Comparison of ENCODE assay signal across 8 cellular contexts in the genomic region with DNA sequence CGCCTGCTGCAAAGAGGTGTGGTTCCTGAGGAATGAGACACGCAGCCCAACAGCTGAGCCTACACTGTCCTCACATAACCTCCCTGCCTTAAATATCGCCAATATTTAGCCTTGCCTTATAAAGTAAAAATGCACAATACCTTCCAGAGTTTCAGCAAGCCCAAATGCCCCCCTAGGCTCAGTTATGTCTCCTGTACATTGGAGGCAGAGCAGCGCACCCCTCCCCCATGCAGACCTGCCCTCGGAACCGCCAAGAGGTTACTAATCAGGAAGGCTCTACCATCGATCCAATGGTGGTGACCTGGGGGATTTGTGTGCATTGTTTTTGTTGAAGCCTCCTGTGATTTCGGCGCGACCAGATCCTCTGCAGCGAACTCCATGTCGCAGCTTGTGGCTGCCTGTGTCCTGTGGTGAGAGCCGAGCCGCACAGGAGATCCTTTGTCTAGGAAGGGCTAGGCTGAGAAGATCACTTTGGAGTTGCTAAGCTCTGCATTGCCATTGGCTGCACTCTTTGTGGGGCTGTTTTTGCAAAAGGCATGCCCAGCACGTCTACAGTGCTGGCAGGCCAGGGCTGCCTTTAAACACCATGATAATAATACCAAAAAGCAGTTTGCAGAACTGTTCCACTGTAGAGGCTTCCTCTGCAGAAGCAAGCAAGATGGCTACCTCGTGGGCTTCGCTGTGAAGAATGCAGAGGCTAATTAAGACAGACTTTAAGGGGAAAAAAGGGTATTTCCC. TPM values are rescaled to one million over a fixed set of nuclear protein-coding genes. Genes with fewer than 3 reads are reported as not detected.
DNase-seq lines count a peak whose midpoint lies in the region; ATAC-seq and TF ChIP-seq lines count a peak whose summit lies in the region.

No MANE protein-coding gene starts in this region.

- POLR2A ChIA-PET in HEK293T (lab: Yijun Ruan, JAX), result interaction anchor here (0.9 to 3.4 kb wide), 4 partner anchors 38 to 46 kb away, joined by 3 to 26 read pairs (median 8); a partner anchor contains a TSS

- H3K9me3 ChIP-seq in left ventricle myocardium inferior (replicated peaks), result no peaks in the 10 kb centered on the region
- H3K9me3 ChIP-seq in uterus, result no peaks in the 10 kb centered on the region

- DNase-seq in GM04503 (ENCODE audit: low read depth) (peak; percentile 50), HEK293T (ENCODE audit: extremely low spot score) (peak; percentile 78), NB4 (ENCODE audit: low read depth) (peak; percentile 94), left ventricle myocardium inferior (peak; percentile 57), posterior cingulate gyrus (peak; percentile 75 to 97 (median 81)), uterus (peak; percentile 42 to 45)

- peak; percentile 98 for ATAC-seq in SK-N-SH treated with all-trans-retinoic acid at 6 μM for 48 hours

- H3K4me3 ChIP-seq in NB4 (ENCODE audit: low read depth, low read length) (peak overlapping the region; percentile 68), left ventricle myocardium inferior (peak overlapping the region; percentile 67), uterus (peak overlapping the region; percentile 25 to 37)

- H3K27me3 ChIP-seq in left ventricle myocardium inferior (ENCODE audit: low read depth) (no peaks in the 10 kb centered on the region), uterus (no peaks in the 10 kb centered on the region)

- H3K4me1 ChIP-seq in left ventricle myocardium inferior, result peaks cover 37% of the 10 kb centered on the region
- no peaks in the 10 kb centered on the region for H3K4me1 ChIP-seq in uterus

- intact Hi-C loops in left ventricle myocardium inferior (cut with micrococcal nuclease) (loop anchor here (10.0 kb wide), 1 partner anchor 45 kb away; no protein-coding TSS in a partner anchor), posterior cingulate gyrus (cut with DNase I) (loop anchor here (1.0 kb wide), 1 partner anchor 121 kb away; a partner anchor contains a TSS), uterus (cut with DNase I; ENCODE audit: low total_unique reads) (no loop called here)

- CTCF ChIA-PET in HEK293T (lab: Yijun Ruan, JAX), result interaction anchor here (1.0 to 1.3 kb wide), 2 partner anchors 11 to 49 kb away, joined by 3 to 4 read pairs; no protein-coding TSS in a partner anchor

- H3K27ac ChIP-seq in angular gyrus (ENCODE audit: low read depth, low read length) (peak overlapping the region; percentile 90), left ventricle myocardium inferior (replicated peaks) (peak overlapping the region; percentile 82), uterus (peak overlapping the region; percentile 63 to 64)

- H3K36me3 ChIP-seq in left ventricle myocardium inferior, result no peaks in the 10 kb centered on the region
- no peaks in the 10 kb centered on the region for H3K36me3 ChIP-seq in uterus

- TF ChIP-seq CTCF in NB4 (IDR thresholded peaks at IDR 0.05; ENCODE audit: low read depth, low read length) (no peak), left ventricle myocardium inferior (IDR thresholded peaks at IDR 0.05; ENCODE audit: borderline replicate concordance) (no peak), uterus (IDR thresholded peaks at IDR 0.05) (no peak)

- TF ChIP-seq POLR2A in NB4 (IDR thresholded peaks at IDR 0.05; ENCODE audit: extremely low read depth, insufficient read length) (peak; percentile 59), uterus (IDR thresholded peaks at IDR 0.05) (no peak)

TF ChIP-seq in HEK293T, 16 proteins besides CTCF, POLR2A, EP300 and RAD21:
- TF ChIP-seq L3MBTL2 (conservative IDR thresholded peaks at IDR 0.05), result 0 out of 2 replicates have a peak, but pooled peaks have one; percentile 39
- TF ChIP-seq NFRKB (IDR thresholded peaks at IDR 0.05), result peak; percentile 40; the same call in 1 of the 2 replicates
- TF ChIP-seq ZNF384 (IDR thresholded peaks at IDR 0.05), result no peak
- no peak for TF ChIP-seq HDGF (IDR thresholded peaks at IDR 0.05; ENCODE audit: borderline replicate concordance)
- no peak for TF ChIP-seq FOXA1 (IDR thresholded peaks at IDR 0.05)

TF ChIP-seq in SK-N-SH treated with all-trans-retinoic acid at 6 μM for 48 hours, 23 proteins besides CTCF, POLR2A, EP300 and RAD21:
- TF ChIP-seq ZFP3 (CRISPR knock-in tag; IDR thresholded peaks at IDR 0.05), result 0 out of 2 replicates have a peak, but pooled peaks have one; percentile 12
- TF ChIP-seq BACH2 (CRISPR knock-in tag; IDR thresholded peaks at IDR 0.05; ENCODE audit: borderline replicate concordance), result no peak
TF ChIP-seq in SK-N-SH treated with all-trans-retinoic acid at 6 μM for 48 hours: peak in this region for 1.

RNA-seq across cellular contexts. Expression of a gene that starts 40.1 kb away (rescaled TPM):
- total RNA-seq in left ventricle myocardium inferior, result 2.2 TPM
- total RNA-seq in uterus, result 10 to 100 TPM in 1 of 4 donors, 1 to 10 TPM in 3; 3.5 to 40.3 (median 7.1) TPM

Comparison
In these comparisons a context has a peak if more than half of its experiments do, and no peak if none do; other contexts are left out.
1. Peak in every context shown above with its lines: DNase-seq, ATAC-seq, H3K4me3 ChIP-seq and H3K27ac ChIP-seq.
2. DNase-seq: peak in every context shown above with its lines; median percentile 94 in NB4; 81 in posterior cingulate gyrus; 78 in HEK293T; 57 in left ventricle myocardium inferior; 50 in GM04503; 44 in uterus.